ENCODE assay signal across 22 cellular contexts in the genomic region with DNA sequence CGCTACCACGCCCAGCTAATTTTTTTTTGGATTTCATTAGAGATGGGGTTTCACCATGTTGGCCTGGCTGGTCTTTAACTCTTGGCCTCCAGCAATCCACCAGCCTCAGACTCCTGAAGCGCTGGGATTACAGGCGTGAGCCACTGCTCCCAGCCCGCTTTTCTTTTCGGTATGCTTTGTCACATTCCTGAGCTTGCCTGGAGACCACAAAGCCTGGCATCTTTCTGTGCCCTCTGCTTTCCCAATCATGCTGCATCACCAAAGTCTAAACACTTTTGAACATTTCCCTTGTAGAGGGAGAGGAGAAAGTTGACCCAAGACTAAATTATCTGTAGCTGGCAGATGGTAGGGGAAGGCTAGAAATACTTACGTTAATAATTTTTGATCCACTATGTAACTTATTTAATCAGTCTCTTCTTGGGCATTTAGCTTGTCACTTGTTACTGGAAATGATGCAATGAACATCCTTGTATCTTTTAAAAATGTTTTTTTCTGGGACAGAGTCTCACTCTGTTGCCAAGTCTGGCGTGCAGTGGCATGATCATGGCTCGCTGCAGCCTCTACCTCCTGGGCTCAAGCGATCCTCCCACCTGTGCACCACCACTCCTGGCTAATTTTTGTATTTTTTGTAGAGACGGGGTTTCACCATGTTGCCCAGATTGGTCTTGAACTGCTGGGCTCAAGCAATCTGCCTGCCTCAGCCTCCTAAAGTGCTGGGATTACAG. TPM values are rescaled to one million over a fixed set of nuclear protein-coding genes. Genes with fewer than 3 reads are reported as not detected.
A peak's percentile ranks its signal among the peaks of the same experiment; 100 is the strongest.
DNase-seq lines count a peak whose midpoint lies in the region; ATAC-seq, FAIRE-seq and TF ChIP-seq lines count a peak whose summit lies in the region.
"Had no signal": no experiment of that assay in that cellular context is flagged by ENCODE, and none has a peak within 500 bp of the region (broad histone marks: within the 10 kb centered on the region; RNA-seq: fewer than 3 reads in every experiment).

No MANE protein-coding gene starts in this region.

- no peak overlapping the region for H3K9ac ChIP-seq in K562 (ENCODE audit: insufficient read depth in 1 of 2, low read depth in 2 of 2, low read length in 2 of 2)

- 0 out of 3 replicates have a peak, but pooled peaks cover 2% of the 10 kb centered on the region for H3K36me3 ChIP-seq in K562 (ENCODE audit: control insufficient read depth, insufficient read depth, low read length)
- H3K36me3 ChIP-seq: uterus had no signal

- peaks cover 2% of the 10 kb centered on the region for H3K36me3 Mint-ChIP-seq in activated T-helper 1 cell treated with anti-CD3 and anti-CD28 coated beads, Interleukin-12 subunit alpha, Interleukin-12 subunit beta, Interleukin-2, Interleukin-4 antibody, amounts not matched to agents 30 ng/mL and 10 ng/mL and 1 ng/mL, durations not matched to agents 14 hours and 24 hours and 36 hours (ENCODE audit: low read depth)
- H3K36me3 Mint-ChIP-seq in activated CD4-positive, alpha-beta T cell treated with anti-CD3 and anti-CD28 coated beads for 36 hours (ENCODE audit: low read depth) = no peaks in the 10 kb centered on the region
- no peaks in the 10 kb centered on the region for H3K36me3 Mint-ChIP-seq in osteocyte (ENCODE audit: unreplicated experiment)
- H3K36me3 Mint-ChIP-seq: natural killer cell had no signal

- TF ChIP-seq EP300 in K562 (IDR thresholded peaks at IDR 0.05; ENCODE audit: low read length) = no peak

- POLR2A ChIA-PET in K562 (lab: Yijun Ruan, JAX) = interaction anchor here (0.8 to 1.1 kb wide), 3 partner anchors 8 to 87 kb away, joined by 3 read pairs; no protein-coding TSS in a partner anchor
- POLR2A ChIA-PET in activated CD4-positive, alpha-beta T cell treated with anti-CD3 and anti-CD28 coated beads for 36 hours (lab: Charles Lee) = no interaction called here

- H3K27me3 Mint-ChIP-seq in activated T-helper 1 cell treated with anti-CD3 and anti-CD28 coated beads, Interleukin-12 subunit alpha, Interleukin-12 subunit beta, Interleukin-2, Interleukin-4 antibody, amounts not matched to agents 30 ng/mL and 10 ng/mL and 1 ng/mL, durations not matched to agents 14 hours and 24 hours and 36 hours (ENCODE audit: insufficient read depth) = peaks cover 3% of the 10 kb centered on the region
- H3K27me3 Mint-ChIP-seq in activated CD4-positive, alpha-beta T cell treated with anti-CD3 and anti-CD28 coated beads for 36 hours = no peaks in the 10 kb centered on the region
- no peaks in the 10 kb centered on the region for H3K27me3 Mint-ChIP-seq in osteocyte (ENCODE audit: unreplicated experiment)
- H3K27me3 Mint-ChIP-seq: activated CD8-positive, alpha-beta T cell treated with anti-CD3 and anti-CD28 coated beads for 36 hours had no signal

- no peaks in the 10 kb centered on the region for H3K9me3 Mint-ChIP-seq in activated T-helper 1 cell treated with anti-CD3 and anti-CD28 coated beads, Interleukin-12 subunit alpha, Interleukin-12 subunit beta, Interleukin-2, Interleukin-4 antibody, amounts not matched to agents 30 ng/mL and 10 ng/mL and 1 ng/mL, durations not matched to agents 14 hours and 24 hours and 36 hours
- no peaks in the 10 kb centered on the region for H3K9me3 Mint-ChIP-seq in activated CD4-positive, alpha-beta T cell treated with anti-CD3 and anti-CD28 coated beads for 36 hours (ENCODE audit: low read depth)
- H3K9me3 Mint-ChIP-seq in osteocyte (ENCODE audit: unreplicated experiment) = no peaks in the 10 kb centered on the region
- H3K9me3 Mint-ChIP-seq: activated CD8-positive, alpha-beta T cell treated with anti-CD3 and anti-CD28 coated beads for 36 hours; CD8-positive, alpha-beta T cell; immature natural killer cell; natural killer cell had no signal

- no peaks in the 10 kb centered on the region for H3K9me3 ChIP-seq in K562 (replicated peaks; ENCODE audit: control insufficient read depth, insufficient read depth, low read depth, low read length)
- H3K9me3 ChIP-seq: uterus had no signal

- peaks cover 8 to 11% of the 10 kb centered on the region in 2 experiments for H3K4me1 ChIP-seq in K562 (replicated peaks in 1 of 2; ENCODE audit: control insufficient read depth in 2 of 2, insufficient read depth in 2 of 2, low read length in 2 of 2)

- BruUV-seq in K562 (replicated peaks; lab: Mats Ljungman, UMichigan) = no TSS peak

- no peaks in the 10 kb centered on the region for H4K20me1 ChIP-seq in K562 (replicated peaks; ENCODE audit: control insufficient read depth, insufficient read depth, low read length)

- CTCF ChIA-PET in K562 (lab: Yijun Ruan, JAX; ENCODE audit: low intra/inter-chr PET ratio) = no interaction called here
- CTCF ChIA-PET in activated CD4-positive, alpha-beta T cell treated with anti-CD3 and anti-CD28 coated beads for 36 hours (lab: Charles Lee) = interaction anchor here (0.9 to 2.8 kb wide), 4 partner anchors 10 to 91 kb away, joined by 3 to 9 read pairs (median 4); no protein-coding TSS in a partner anchor

- H3K79me2 ChIP-seq in K562 (ENCODE audit: control insufficient read depth, insufficient read depth, low read length) = peaks cover 22% of the 10 kb centered on the region

- TF ChIP-seq CTCF in K562 (IDR thresholded peaks at IDR 0.05 in 2 of 3, conservative IDR thresholded peaks at IDR 0.05 in 1 of 3; ENCODE audit: insufficient read depth in 2 of 3, low read depth in 1 of 3, low read length in 3 of 3) (no peak), foreskin fibroblast (IDR thresholded peaks at IDR 0.05; ENCODE audit: low read depth, low read length) (no peak), osteocyte (IDR thresholded peaks at IDR 0.05) (no peak)

- no peak overlapping the region for H3K4me2 ChIP-seq in K562 (ENCODE audit: insufficient read depth, low read length)

- H3K4me3 ChIP-seq in K562 (no peak overlapping the region), foreskin fibroblast (ENCODE audit: low read depth in 1 of 2, low read length in 2 of 2) (no peak overlapping the region)
- H3K4me3 ChIP-seq: lung, uterus had no signal

- no peak overlapping the region for H3K4me3 Mint-ChIP-seq in activated T-helper 1 cell treated with anti-CD3 and anti-CD28 coated beads, Interleukin-12 subunit alpha, Interleukin-12 subunit beta, Interleukin-2, Interleukin-4 antibody, amounts not matched to agents 30 ng/mL and 10 ng/mL and 1 ng/mL, durations not matched to agents 14 hours and 24 hours and 36 hours
- no peak overlapping the region for H3K4me3 Mint-ChIP-seq in activated CD4-positive, alpha-beta T cell treated with anti-CD3 and anti-CD28 coated beads for 36 hours
- no peak overlapping the region for H3K4me3 Mint-ChIP-seq in osteocyte (ENCODE audit: unreplicated experiment)
- H3K4me3 Mint-ChIP-seq: activated CD8-positive, alpha-beta T cell treated with anti-CD3 and anti-CD28 coated beads for 36 hours; CD8-positive, alpha-beta T cell had no signal

- ATAC-seq in K562 = no peak
- no peak for ATAC-seq in activated CD4-positive, alpha-beta T cell treated with anti-CD3 and anti-CD28 coated beads for 36 hours
- ATAC-seq: activated CD8-positive, alpha-beta T cell treated with anti-CD3 and anti-CD28 coated beads for 36 hours; CD8-positive, alpha-beta T cell; natural killer cell; Right ventricle myocardium inferior had no signal

- intact Hi-C loops in K562 (cut with micrococcal nuclease) = loop anchor here (10.0 kb wide), 1 partner anchor 454 kb away; a partner anchor contains a TSS
- intact Hi-C loops in activated T-helper 1 cell treated with anti-CD3 and anti-CD28 coated beads, Interleukin-12 subunit alpha, Interleukin-12 subunit beta, Interleukin-2, Interleukin-4 antibody, amounts not matched to agents 30 ng/mL and 10 ng/mL and 1 ng/mL, durations not matched to agents 14 hours and 24 hours and 36 hours (cut with micrococcal nuclease) = loop anchor here (5.0 to 10.0 kb wide), 4 partner anchors 152 to 657 kb away; a partner anchor contains a TSS
- intact Hi-C loops in activated CD4-positive, alpha-beta T cell treated with anti-CD3 and anti-CD28 coated beads for 36 hours (cut with DNase I, micrococcal nuclease) = loop anchor here in 1 of 2 experiments (10.0 kb wide), 1 partner anchor 1984 kb away; a partner anchor contains a TSS

- 7% methylated on average over 11 of the region's 11 CpGs for WGBS in K562 (ENCODE audit: insufficient coverage, low coverage, missing lambda C conversion rate)

- H2AFZ ChIP-seq in K562 (ENCODE audit: low read depth, low read length) = no peak overlapping the region

- H3K9me1 ChIP-seq in K562 (ENCODE audit: control insufficient read depth, insufficient read depth, low read length) = no peaks in the 10 kb centered on the region

- FAIRE-seq in K562 (lab: Jason Lieb, UNC) = no peak

- DNase-seq in A172 (ENCODE audit: low spot score) (peak; percentile 74), LHCN-M2 (ENCODE audit: low read depth) (peak; percentile 85), K562 (ENCODE audit: extremely low read depth in 1 of 4, low spot score in 3 of 4) (no peak), foreskin fibroblast (peak; percentile 50 to 72), osteocyte (ENCODE audit: extremely low spot score, unreplicated experiment) (no peak)
- DNase-seq in activated T-helper 1 cell treated with anti-CD3 and anti-CD28 coated beads, Interleukin-12 subunit alpha, Interleukin-12 subunit beta, Interleukin-2, Interleukin-4 antibody, amounts not matched to agents 30 ng/mL and 10 ng/mL and 1 ng/mL, durations not matched to agents 14 hours and 24 hours and 36 hours (ENCODE audit: low spot score) = no peak
- no peak for DNase-seq in activated CD4-positive, alpha-beta T cell treated with anti-CD3 and anti-CD28 coated beads for 36 hours
- DNase-seq in activated CD4-positive, alpha-beta T cell treated with anti-CD3 and anti-CD28 coated beads, Interleukin-2, amount 50 U/mL, for 1 hour = no peak
- DNase-seq: activated CD8-positive, alpha-beta T cell treated with anti-CD3 and anti-CD28 coated beads for 36 hours; amniotic stem cell; CD8-positive, alpha-beta T cell; immature natural killer cell; natural killer cell; NCI-H1694; NCI-H2227 treated with DMSO at 0.1 percent for 48 hours; NK-92 treated with Interleukin-12 subunit alpha and Interleukin-12 subunit beta, amount 100 ng/mL, for 24 hours; stimulated activated CD4-positive, alpha-beta T cell treated with anti-CD3 and anti-CD28 coated beads, Interleukin-15, amount 100 ng/mL, for 24 hours; stimulated activated naive CD4-positive, alpha-beta T cell treated with Interleukin-2 at 50 U/mL for 16 hours; T-helper 1 cell; uterus had no signal

- no peak for TF ChIP-seq RAD21 in K562 (CRISPR knock-in tag; conservative IDR thresholded peaks at IDR 0.05 in 1 of 2, IDR thresholded peaks at IDR 0.05 in 1 of 2)

- H3K27ac Mint-ChIP-seq in activated T-helper 1 cell treated with anti-CD3 and anti-CD28 coated beads, Interleukin-12 subunit alpha, Interleukin-12 subunit beta, Interleukin-2, Interleukin-4 antibody, amounts not matched to agents 30 ng/mL and 10 ng/mL and 1 ng/mL, durations not matched to agents 14 hours and 24 hours and 36 hours = no peak overlapping the region
- H3K27ac Mint-ChIP-seq in activated CD4-positive, alpha-beta T cell treated with anti-CD3 and anti-CD28 coated beads for 36 hours = no peak overlapping the region
- H3K27ac Mint-ChIP-seq in osteocyte (ENCODE audit: unreplicated experiment) = no peak overlapping the region
- H3K27ac Mint-ChIP-seq: activated CD8-positive, alpha-beta T cell treated with anti-CD3 and anti-CD28 coated beads for 36 hours; CD8-positive, alpha-beta T cell; immature natural killer cell had no signal

- no peak overlapping the region for H3K27ac ChIP-seq in K562 (ENCODE audit: extremely low read depth, low read depth, low read length)
- H3K27ac ChIP-seq: uterus had no signal

- H3K27me3 ChIP-seq in K562 (ENCODE audit: control insufficient read depth in 2 of 2, insufficient read depth in 2 of 2, low read length in 2 of 2) = peaks cover 18 to 27% of the 10 kb centered on the region in 2 experiments; a peak in 4 of 5 replicates
- H3K27me3 ChIP-seq: uterus had no signal

- no peak for TF ChIP-seq POLR2A in K562 (conservative IDR thresholded peaks at IDR 0.05)

- in situ Hi-C loops in K562 (cut with MboI) = loop anchor here (5.0 kb wide), 1 partner anchor 72 kb away; no protein-coding TSS in a partner anchor

- H3K4me1 Mint-ChIP-seq in activated T-helper 1 cell treated with anti-CD3 and anti-CD28 coated beads, Interleukin-12 subunit alpha, Interleukin-12 subunit beta, Interleukin-2, Interleukin-4 antibody, amounts not matched to agents 30 ng/mL and 10 ng/mL and 1 ng/mL, durations not matched to agents 14 hours and 24 hours and 36 hours (ENCODE audit: low read depth) = peaks cover 33% of the 10 kb centered on the region
- peaks cover 27% of the 10 kb centered on the region for H3K4me1 Mint-ChIP-seq in activated CD4-positive, alpha-beta T cell treated with anti-CD3 and anti-CD28 coated beads for 36 hours
- peaks cover 13% of the 10 kb centered on the region for H3K4me1 Mint-ChIP-seq in osteocyte (ENCODE audit: unreplicated experiment)

RNA-seq across cellular contexts. Expression of a gene that starts 2.7 kb away (rescaled TPM):
- total RNA-seq in A172 (2014; rRNA removed; shearing (Covaris generic)) = 58.5 and 128 TPM in 2 replicates
- total RNA-seq in LHCN-M2 (2014; rRNA removed) (63.1 and 71.8 TPM in 2 replicates), K562 (2014; rRNA removed) (27.6 and 37.1 TPM in 2 replicates), K562 (2014; rRNA removed; fragmentation: Illumina TruSeq; extraction: Trizol) (29.3 and 29.5 TPM in 2 replicates), K562 (2015; rRNA removed; fragmentation: Illumina TruSeq; extraction: Trizol) (23.9 TPM in 2 replicates), K562 (2021) (42.5 and 45.9 TPM in 2 replicates), osteocyte (36.5 and 40.1 TPM in 2 replicates)
- 19.9 TPM for polyA plus RNA-seq in LHCN-M2 (2012)
- 287 and 292 TPM in 2 replicates for total RNA-seq in K562 (2011; cell fraction: chromatin; rRNA removed; ENCODE audit: low replicate concordance)
- total RNA-seq in K562 (2011; cell fraction: nucleolus; rRNA removed) = 238 and 263 TPM in 2 replicates
- total RNA-seq in K562 (2011; cell fraction: nucleoplasm; rRNA removed) = 259 and 261 TPM in 2 replicates
- polyA plus RNA-seq in K562 (2011; rRNA removed) (41.1 and 46.5 TPM in 2 replicates), K562 (2014; fragmentation: Illumina TruSeq; extraction: Trizol) (31.6 and 32.0 TPM in 2 replicates), K562 (2014; fragmentation: Nextera tagmentation; extraction: Ambion mirVana) (10 to 100 TPM; 17.1 to 19.1 TPM), K562 (2014; rRNA removed) (23.4 and 26.6 TPM in 2 replicates)
- 51.7 and 58.3 TPM in 2 replicates for polyA plus RNA-seq in K562 (2011; cell fraction: cytosol; rRNA removed)
- polyA plus RNA-seq in K562 (2011; cell fraction: nucleus; rRNA removed) = 128 and 144 TPM in 2 replicates
- polyA plus RNA-seq in K562 (2012) = 25.2 and 35.2 TPM in 2 replicates
- polyA minus RNA-seq in K562 (2011; rRNA and poly(A)+ RNA removed) = 90.7 and 106 TPM in 2 replicates
- polyA minus RNA-seq in K562 (2011; cell fraction: cytosol; rRNA and poly(A)+ RNA removed) = 49.1 and 49.2 TPM in 2 replicates
- 67.6 and 93.7 TPM in 2 replicates for polyA minus RNA-seq in K562 (2011; cell fraction: nucleus; rRNA and poly(A)+ RNA removed)
- 30.1 and 30.2 TPM in 2 replicates for total RNA-seq in activated T-helper 1 cell treated with anti-CD3 and anti-CD28 coated beads, Interleukin-12 subunit alpha, Interleukin-12 subunit beta, Interleukin-2, Interleukin-4 antibody, amounts not matched to agents 30 ng/mL and 10 ng/mL and 1 ng/mL, durations not matched to agents 14 hours and 24 hours and 36 hours
- 10 to 100 TPM; 21.6 to 29.2 TPM for total RNA-seq in activated CD4-positive, alpha-beta T cell treated with anti-CD3 and anti-CD28 coated beads for 36 hours

Comparison
In these comparisons a context has a peak if more than half of its experiments do, and no peak if none do; other contexts are left out.
1. DNase-seq: peak in A172 (single experiment), LHCN-M2 (single experiment) and foreskin fibroblast (2 of 2); none in K562 (0 of 4), activated T-helper 1 cell treated with anti-CD3 and anti-CD28 coated beads, Interleukin-12 subunit alpha, Interleukin-12 subunit beta, Interleukin-2, Interleukin-4 antibody, amounts not matched to agents 30 ng/mL and 10 ng/mL and 1 ng/mL, durations not matched to agents 14 hours and 24 hours and 36 hours (single experiment), activated CD4-positive, alpha-beta T cell treated with anti-CD3 and anti-CD28 coated beads for 36 hours (single experiment), activated CD4-positive, alpha-beta T cell treated with anti-CD3 and anti-CD28 coated beads, Interleukin-2, amount 50 U/mL, for 1 hour (single experiment) and osteocyte (single experiment).